11 cellular contexts compared by ENCODE assay signal in genomic region chr17:82126479-82127314, GRCh38. TPM values are rescaled to one million over a fixed set of nuclear protein-coding genes. Genes with fewer than 3 reads are reported as not detected.
DNase-seq lines count a peak whose midpoint lies in the region; ATAC-seq and TF ChIP-seq lines count a peak whose summit lies in the region.
"Had no signal": no experiment of that assay in that cellular context is flagged by ENCODE, and none has a peak within 500 bp of the region (broad histone marks: within the 10 kb centered on the region; RNA-seq: fewer than 3 reads in every experiment).

No MANE protein-coding gene starts in this region.

- TF ChIP-seq POLR2A in sigmoid colon (IDR thresholded peaks at IDR 0.05), result no peak

- ATAC-seq in stimulated activated naive CD8-positive, alpha-beta T cell treated with anti-CD3 and anti-CD28 coated beads, Interleukin-15, Interleukin-2, amounts not matched to agents 100 U/mL and 50 U/mL, for 24 hours, result peak; percentile 83
- ATAC-seq in GM18907 (IDR thresholded peaks at IDR 0.05; ENCODE audit: unreplicated experiment), result no peak
- ATAC-seq: left lobe of liver had no signal

- H2BK5ac ChIP-seq in neuronal stem cell (ENCODE audit: low read length), result no peak overlapping the region

- H3K36me3 Mint-ChIP-seq in activated T-helper 1 cell treated with anti-CD3 and anti-CD28 coated beads, Interleukin-12 subunit alpha, Interleukin-12 subunit beta, Interleukin-2, Interleukin-4 antibody, amounts not matched to agents 30 ng/mL and 10 ng/mL and 1 ng/mL, durations not matched to agents 14 hours and 24 hours and 36 hours (ENCODE audit: low read depth), result peaks cover 9% of the 10 kb centered on the region

- H3K4me1 Mint-ChIP-seq in activated T-helper 1 cell treated with anti-CD3 and anti-CD28 coated beads, Interleukin-12 subunit alpha, Interleukin-12 subunit beta, Interleukin-2, Interleukin-4 antibody, amounts not matched to agents 30 ng/mL and 10 ng/mL and 1 ng/mL, durations not matched to agents 14 hours and 24 hours and 36 hours (ENCODE audit: low read depth), result peaks cover 34% of the 10 kb centered on the region

- H3K27ac Mint-ChIP-seq in activated T-helper 1 cell treated with anti-CD3 and anti-CD28 coated beads, Interleukin-12 subunit alpha, Interleukin-12 subunit beta, Interleukin-2, Interleukin-4 antibody, amounts not matched to agents 30 ng/mL and 10 ng/mL and 1 ng/mL, durations not matched to agents 14 hours and 24 hours and 36 hours, result peak overlapping the region; percentile 86

- no peaks in the 10 kb centered on the region for H3K27me3 Mint-ChIP-seq in activated T-helper 1 cell treated with anti-CD3 and anti-CD28 coated beads, Interleukin-12 subunit alpha, Interleukin-12 subunit beta, Interleukin-2, Interleukin-4 antibody, amounts not matched to agents 30 ng/mL and 10 ng/mL and 1 ng/mL, durations not matched to agents 14 hours and 24 hours and 36 hours (ENCODE audit: insufficient read depth)

- H3K27ac ChIP-seq in neuronal stem cell (replicated peaks; ENCODE audit: low read length) (no peak overlapping the region), sigmoid colon (no peak overlapping the region)
- H3K27ac ChIP-seq: SJCRH30 had no signal

- intact Hi-C loops in activated T-helper 1 cell treated with anti-CD3 and anti-CD28 coated beads, Interleukin-12 subunit alpha, Interleukin-12 subunit beta, Interleukin-2, Interleukin-4 antibody, amounts not matched to agents 30 ng/mL and 10 ng/mL and 1 ng/mL, durations not matched to agents 14 hours and 24 hours and 36 hours (cut with micrococcal nuclease), result loop anchor here (2.0 to 10.0 kb wide), 2 partner anchors 20 to 78 kb away; no protein-coding TSS in a partner anchor
- intact Hi-C loops in sigmoid colon (cut with DNase I), result no loop called here

- no peak overlapping the region for H2BK12ac ChIP-seq in neuronal stem cell (ENCODE audit: low read length)

- no peak overlapping the region for H3K14ac ChIP-seq in neuronal stem cell (ENCODE audit: low read length)

- peak; percentile 84 for DNase-seq in T-helper 9 cell
- DNase-seq in activated T-helper 1 cell treated with anti-CD3 and anti-CD28 coated beads, Interleukin-12 subunit alpha, Interleukin-12 subunit beta, Interleukin-2, Interleukin-4 antibody, amounts not matched to agents 30 ng/mL and 10 ng/mL and 1 ng/mL, durations not matched to agents 14 hours and 24 hours and 36 hours (ENCODE audit: low spot score), result peak; percentile 73
- DNase-seq in neuronal stem cell (ENCODE audit: low spot score), result no peak
- DNase-seq in stimulated activated naive CD8-positive, alpha-beta T cell treated with anti-CD3 and anti-CD28 coated beads, Interleukin-15, Interleukin-2, amounts not matched to agents 100 U/mL and 50 U/mL, for 24 hours, result peak; percentile 66
- DNase-seq in NCI-H510A (lab: John Stamatoyannopoulos, UW), result no peak
- no peak for DNase-seq in kidney tubule cell (ENCODE audit: low spot score)
- DNase-seq in sigmoid colon, result no peak
- DNase-seq: DMS153, SJCRH30 had no signal

- TF ChIP-seq EP300 in sigmoid colon (IDR thresholded peaks at IDR 0.05), result no peak

- H3K23ac ChIP-seq in neuronal stem cell (ENCODE audit: low read depth, low read length, poor library complexity), result no peak overlapping the region

- H3K9me3 Mint-ChIP-seq in activated T-helper 1 cell treated with anti-CD3 and anti-CD28 coated beads, Interleukin-12 subunit alpha, Interleukin-12 subunit beta, Interleukin-2, Interleukin-4 antibody, amounts not matched to agents 30 ng/mL and 10 ng/mL and 1 ng/mL, durations not matched to agents 14 hours and 24 hours and 36 hours, result no peaks in the 10 kb centered on the region

- no peak overlapping the region for H3K4me3 ChIP-seq in neuronal stem cell (ENCODE audit: low read length in 2 of 2)
- no peak overlapping the region for H3K4me3 ChIP-seq in sigmoid colon
- H3K4me3 ChIP-seq: SJCRH30 had no signal

- H3K36me3 ChIP-seq in neuronal stem cell (replicated peaks in 1 of 2; ENCODE audit: control insufficient read depth in 2 of 2, insufficient read depth in 2 of 2, low read length in 2 of 2) (peaks cover 8 to 25% of the 10 kb centered on the region in 2 donors), sigmoid colon (peaks cover 0 to 23% (median 0%) of the 10 kb centered on the region in 4 donors)
- H3K36me3 ChIP-seq: SJCRH30 had no signal

- no peaks in the 10 kb centered on the region for H3K27me3 ChIP-seq in neuronal stem cell (ENCODE audit: control insufficient read depth in 3 of 3, insufficient read depth in 3 of 3, low read depth in 1 of 3, low read length in 3 of 3)
- no peaks in the 10 kb centered on the region for H3K27me3 ChIP-seq in sigmoid colon
- H3K27me3 ChIP-seq: SJCRH30 had no signal

- no peak overlapping the region for H2BK15ac ChIP-seq in neuronal stem cell (ENCODE audit: low read length)

- no peak for TF ChIP-seq CTCF in sigmoid colon (IDR thresholded peaks at IDR 0.05)

- no peak overlapping the region for H3K4ac ChIP-seq in neuronal stem cell (ENCODE audit: low read length)

- no CpG with 5 or more reads among the region's 36 CpGs for WGBS in neuronal stem cell (ENCODE audit: extremely low coverage in 2 of 2, insufficient read length in 2 of 2, insufficient replicate concordance in 1 of 2), 2 donors
- 68 to 87% methylated on average over 36 of the region's 36 CpGs for WGBS in sigmoid colon, 2 donors

- H2AFZ ChIP-seq in neuronal stem cell (ENCODE audit: low read length), result no peak overlapping the region

- peak overlapping the region; percentile 82 for H3K4me3 Mint-ChIP-seq in activated T-helper 1 cell treated with anti-CD3 and anti-CD28 coated beads, Interleukin-12 subunit alpha, Interleukin-12 subunit beta, Interleukin-2, Interleukin-4 antibody, amounts not matched to agents 30 ng/mL and 10 ng/mL and 1 ng/mL, durations not matched to agents 14 hours and 24 hours and 36 hours

- H3K9me3 ChIP-seq in neuronal stem cell (replicated peaks in 1 of 2; ENCODE audit: control insufficient read depth in 2 of 2, insufficient read depth in 1 of 2, low read depth in 1 of 2, low read length in 2 of 2) (peaks cover 0 to 2% of the 10 kb centered on the region in 2 donors), sigmoid colon (no peaks in the 10 kb centered on the region)
- H3K9me3 ChIP-seq: SJCRH30 had no signal

- H3K4me2 ChIP-seq in neuronal stem cell (ENCODE audit: insufficient read depth, low read length, poor library complexity, severe bottlenecking), result no peak overlapping the region

- H3K4me1 ChIP-seq in neuronal stem cell (ENCODE audit: control insufficient read depth in 2 of 2, insufficient read depth in 1 of 2, low read depth in 1 of 2, low read length in 2 of 2), result peaks cover 0 to 4% of the 10 kb centered on the region in 2 donors
- H3K4me1 ChIP-seq in sigmoid colon, result no peaks in the 10 kb centered on the region

- no peak overlapping the region for H2BK120ac ChIP-seq in neuronal stem cell (ENCODE audit: low read depth, low read length)

- H3K9ac ChIP-seq in neuronal stem cell (ENCODE audit: low read depth, low read length, poor library complexity), result peak overlapping the region; percentile 70

- peaks cover 2% of the 10 kb centered on the region for H3K79me1 ChIP-seq in neuronal stem cell (ENCODE audit: low read depth, low read length)

- H4K91ac ChIP-seq in neuronal stem cell (ENCODE audit: low read depth, low read length, poor library complexity), result no peak overlapping the region

- peak overlapping the region; percentile 57 for H3K18ac ChIP-seq in neuronal stem cell (ENCODE audit: low read length)

- peak overlapping the region; percentile 65 for H4K8ac ChIP-seq in neuronal stem cell (ENCODE audit: low read depth, low read length)

- no peak overlapping the region for H2AK5ac ChIP-seq in neuronal stem cell (ENCODE audit: low read depth, low read length)

RNA-seq across cellular contexts. Expression of gene FASN, which starts 28.7 kb away (rescaled TPM):
- 415 and 421 TPM in 2 replicates for total RNA-seq in activated T-helper 1 cell treated with anti-CD3 and anti-CD28 coated beads, Interleukin-12 subunit alpha, Interleukin-12 subunit beta, Interleukin-2, Interleukin-4 antibody, amounts not matched to agents 30 ng/mL and 10 ng/mL and 1 ng/mL, durations not matched to agents 14 hours and 24 hours and 36 hours
- 128 TPM for polyA plus RNA-seq in neuronal stem cell (2013, experiment 1 of 2)
- 131 TPM for polyA plus RNA-seq in neuronal stem cell (2013, experiment 2 of 2)
- 10 to 100 TPM; 12.7 to 44.2 (median 19.0) TPM for total RNA-seq in sigmoid colon
- 100 to 1,000 TPM in 1 of 3 donors, 10 to 100 TPM in 2; 14.4 to 152 (median 15.3) TPM for polyA plus RNA-seq in sigmoid colon

Comparison
In these comparisons a context has a peak if more than half of its experiments do, and no peak if none do; other contexts are left out.
1. DNase-seq: peak in T-helper 9 cell (single experiment), activated T-helper 1 cell treated with anti-CD3 and anti-CD28 coated beads, Interleukin-12 subunit alpha, Interleukin-12 subunit beta, Interleukin-2, Interleukin-4 antibody, amounts not matched to agents 30 ng/mL and 10 ng/mL and 1 ng/mL, durations not matched to agents 14 hours and 24 hours and 36 hours (single experiment) and stimulated activated naive CD8-positive, alpha-beta T cell treated with anti-CD3 and anti-CD28 coated beads, Interleukin-15, Interleukin-2, amounts not matched to agents 100 U/mL and 50 U/mL, for 24 hours (single experiment); none in neuronal stem cell (single experiment), NCI-H510A (single experiment), kidney tubule cell (single experiment) and sigmoid colon (single experiment).